In the genomic region with DNA sequence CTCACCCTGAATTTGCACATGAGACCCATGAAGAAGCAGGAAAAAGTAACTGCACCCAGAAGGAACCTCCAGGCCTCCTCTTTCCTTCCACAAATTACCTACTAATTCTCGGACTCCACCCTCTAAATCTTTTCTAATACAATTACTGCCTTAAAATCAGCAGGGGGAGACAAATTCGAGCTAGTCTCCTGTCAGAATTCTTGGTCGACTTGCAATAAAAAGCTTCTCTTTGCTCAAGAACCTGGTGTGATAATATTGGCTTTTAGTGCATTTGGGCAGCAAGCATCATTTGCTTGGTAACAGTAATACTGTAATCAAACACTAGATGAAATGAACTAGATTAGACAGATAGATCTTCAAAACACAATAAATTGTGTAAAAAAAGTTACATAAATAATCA, we compare ENCODE assay signal across 13 cellular contexts.
DNase-seq lines count a peak whose midpoint lies in the region; ATAC-seq, FAIRE-seq and TF ChIP-seq lines count a peak whose summit lies in the region.
"Had no signal": no experiment of that assay in that cellular context is flagged by ENCODE, and none has a peak within 500 bp of the region (broad histone marks: within the 10 kb centered on the region; RNA-seq: fewer than 3 reads in every experiment).

No MANE protein-coding gene starts in this region.

- H3K4me3 ChIP-seq in BJ (ENCODE audit: low read depth, low read length) (no peak overlapping the region), OCI-LY7 (ENCODE audit: low read depth, low read length, poor library complexity, severe bottlenecking) (no peak overlapping the region), stomach (no peak overlapping the region)
- H3K4me3 ChIP-seq: transverse colon had no signal

- WGBS in stomach, 5 donors, result 56 to 64% (median 59%) methylated on average over 3 of the region's 3 CpGs

- no peaks in the 10 kb centered on the region for H3K9me2 ChIP-seq in OCI-LY7 (ENCODE audit: insufficient read depth, low read length)

- H3K27me3 ChIP-seq in BJ (ENCODE audit: control insufficient read depth, insufficient read depth, low read length) (no peaks in the 10 kb centered on the region), stomach (no peaks in the 10 kb centered on the region)
- H3K27me3 ChIP-seq: transverse colon had no signal

- BruUV-seq in OCI-LY7 (replicated peaks; lab: Mats Ljungman, UMichigan), result no TSS peak

- CTCF ChIA-PET in BJ (lab: Yijun Ruan, JAX) (interaction anchor here (0.6 to 1.9 kb wide), 3 partner anchors 9 to 17 kb away, joined by 3 to 5 read pairs (median 4); no protein-coding TSS in a partner anchor), OCI-LY7 (lab: Charles Lee; ENCODE audit: unreplicated experiment) (no interaction called here)

- H3K4me1 ChIP-seq in OCI-LY7 (ENCODE audit: insufficient read depth, low read length, poor library complexity, severe bottlenecking), result no peaks in the 10 kb centered on the region
- no peaks in the 10 kb centered on the region for H3K4me1 ChIP-seq in stomach

- no peak overlapping the region for H3K4me2 ChIP-seq in OCI-LY7 (ENCODE audit: low read length)

- POLR2A ChIA-PET in BJ (lab: Charles Lee), result no interaction called here
- POLR2A ChIA-PET in OCI-LY7 (lab: Charles Lee), result interaction anchor here (0.6 kb wide), 1 partner anchor 283 kb away, joined by 3 read pairs; no protein-coding TSS in a partner anchor

- no peaks in the 10 kb centered on the region for H3K9me3 ChIP-seq in OCI-LY7 (ENCODE audit: low read length)
- H3K9me3 ChIP-seq in stomach, result no peaks in the 10 kb centered on the region
- H3K9me3 ChIP-seq: transverse colon had no signal

- no peak for TF ChIP-seq POLR2A in stomach (IDR thresholded peaks at IDR 0.05)

- H3K36me3 ChIP-seq in BJ (ENCODE audit: control insufficient read depth, insufficient read depth, low read length), result no peaks in the 10 kb centered on the region
- no peaks in the 10 kb centered on the region for H3K36me3 ChIP-seq in OCI-LY7 (ENCODE audit: insufficient read depth, low read length)
- H3K36me3 ChIP-seq in stomach, result no peaks in the 10 kb centered on the region
- H3K36me3 ChIP-seq: transverse colon had no signal

- no peak for TF ChIP-seq EP300 in stomach (IDR thresholded peaks at IDR 0.05)

- TF ChIP-seq CTCF in BJ (IDR thresholded peaks at IDR 0.05; ENCODE audit: insufficient read depth, low read depth, low read length), result peak; percentile 15; the same call in 1 of the 2 replicates
- peak; percentile 16 for TF ChIP-seq CTCF in GM13977 (IDR thresholded peaks at IDR 0.05; ENCODE audit: extremely low read depth, insufficient read depth, missing control alignments)
- peak; percentile 71 for TF ChIP-seq CTCF in OCI-LY7 (conservative IDR thresholded peaks at IDR 0.05; ENCODE audit: low read length)
- TF ChIP-seq CTCF in stomach (IDR thresholded peaks at IDR 0.05), result no peak

- H4K20me1 ChIP-seq in OCI-LY7 (ENCODE audit: insufficient read depth, low read length), result no peaks in the 10 kb centered on the region

- H2AFZ ChIP-seq in OCI-LY7 (ENCODE audit: low read length), result no peak overlapping the region

- H3K27ac ChIP-seq in OCI-LY7 (ENCODE audit: low read depth, low read length, poor library complexity, severe bottlenecking) (no peak overlapping the region), stomach (no peak overlapping the region)
- H3K27ac ChIP-seq: transverse colon had no signal

- no peaks in the 10 kb centered on the region for H3K79me2 ChIP-seq in OCI-LY7 (ENCODE audit: insufficient read depth, low read depth, low read length)

- in situ Hi-C loops in GM13977 (cut with MboI; ENCODE audit: low pct_unique_long_range_greater_than_20kb, low sequenced_read_pairs, unreplicated experiment), result no loop called here

- DNase-seq in BJ (ENCODE audit: low read depth) (no peak), GM13977 (ENCODE audit: low spot score) (no peak), OCI-LY7 (ENCODE audit: low spot score) (peak; percentile 36), fibroblast of peridontal ligament (ENCODE audit: extremely low read depth) (peak; percentile 9), Ammon's horn (ENCODE audit: low spot score) (no peak), urothelium cell line (ENCODE audit: low spot score) (no peak), stomach (no peak)
- DNase-seq: activated naive CD8-positive, alpha-beta T cell treated with anti-CD3 and anti-CD28 coated beads, Interleukin-2, amount 10 ng/mL, durations not matched to agents 7 days and 5 days; NCI-H345; transverse colon had no signal

- no peak for ATAC-seq in GM19328 (IDR thresholded peaks at IDR 0.05; ENCODE audit: unreplicated experiment)
- ATAC-seq: sciatic nerve had no signal

- FAIRE-seq in urothelium cell line (lab: Jason Lieb, UNC), result no peak
- FAIRE-seq: GM18507 had no signal

- intact Hi-C loops in OCI-LY7 (cut with micrococcal nuclease; ENCODE audit: unreplicated experiment), result no loop called here
- intact Hi-C loops in stomach (cut with DNase I; ENCODE audit: low total_unique reads), result no loop called here

Comparison
In these comparisons a context has a peak if more than half of its experiments do, and no peak if none do; other contexts are left out.
1. DNase-seq: peak in OCI-LY7 (single experiment) and fibroblast of peridontal ligament (single experiment); none in BJ (single experiment), GM13977 (single experiment), Ammon's horn (single experiment), urothelium cell line (single experiment) and stomach (single experiment).
2. CTCF ChIP-seq: peak in BJ (single experiment), GM13977 (single experiment) and OCI-LY7 (single experiment); none in stomach (0 of 7).